ENCODE assay signal across 22 cellular contexts in the genomic region with DNA sequence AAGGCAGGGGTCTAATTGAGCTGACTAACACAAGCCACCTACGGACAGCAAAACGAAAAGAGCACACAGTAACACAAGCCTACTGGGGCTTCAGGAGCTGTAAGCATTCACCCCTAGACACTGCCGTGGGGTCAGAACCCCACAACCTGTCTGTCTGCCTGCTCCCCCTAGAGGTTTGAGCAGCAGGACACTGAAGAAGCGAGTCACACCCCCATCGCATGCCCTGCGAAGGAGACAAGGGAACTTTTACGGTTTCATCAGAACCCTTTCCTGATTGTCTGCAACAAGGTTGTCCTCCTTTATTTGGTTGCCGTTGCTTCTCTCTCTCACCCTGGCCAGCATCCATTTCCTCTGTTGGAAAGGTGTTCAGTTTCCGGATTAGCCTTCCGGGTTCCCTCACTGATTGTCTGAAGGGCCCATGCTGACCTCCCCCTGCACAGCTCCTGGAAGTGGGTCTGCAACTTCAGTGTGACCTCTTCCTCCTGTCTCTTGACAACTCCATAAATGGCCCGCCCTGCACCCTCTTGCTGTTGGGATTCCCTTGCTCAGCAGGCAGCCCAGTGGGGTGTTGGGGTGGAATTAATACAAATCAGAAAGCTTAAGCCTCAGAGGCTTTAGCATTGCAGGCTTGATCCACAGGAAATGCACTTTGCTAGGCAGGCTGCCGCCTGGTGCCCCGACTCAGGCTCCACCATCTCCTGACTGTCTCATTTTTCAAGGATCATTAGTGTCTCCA.
"Had no signal": no experiment of that assay in that cellular context is flagged by ENCODE, and none has a peak within 500 bp of the region (broad histone marks: within the 10 kb centered on the region; RNA-seq: fewer than 3 reads in every experiment).

No MANE protein-coding gene starts in this region.

- H3K4me3 ChIP-seq: coronary artery, left lung, lung, right atrium auricular region, upper lobe of right lung had no signal

- H3K27me3 ChIP-seq: left lung, right atrium auricular region, upper lobe of right lung had no signal

- H3K27ac Mint-ChIP-seq: activated B cell treated with CpG ODN at 0.5 μM for 24 hours; activated CD4-positive, alpha-beta T cell treated with anti-CD3 and anti-CD28 coated beads for 36 hours; activated naive CD8-positive, alpha-beta T cell treated with anti-CD3 and anti-CD28 coated beads for 36 hours; activated T-helper 2 cell treated with anti-CD3 and anti-CD28 coated beads, Interferon-gamma antibody, Interleukin-2, Interleukin-4, amounts not matched to agents 10 μg/mL and 5 μg/mL and 100 μg/mL, durations not matched to agents 14 hours and 24 hours and 36 hours; naive thymus-derived CD4-positive, alpha-beta T cell; progenitor cell of endocrine pancreas had no signal

- H3K4me3 Mint-ChIP-seq: activated B cell treated with CpG ODN at 0.5 μM for 24 hours; activated CD4-positive, alpha-beta T cell treated with anti-CD3 and anti-CD28 coated beads for 36 hours; activated naive CD8-positive, alpha-beta T cell treated with anti-CD3 and anti-CD28 coated beads for 36 hours; activated T-cell treated with anti-CD3 and anti-CD28 coated beads, Interleukin-2, amount 50 U/mL, for 4 hours; naive thymus-derived CD4-positive, alpha-beta T cell had no signal

- H3K27ac ChIP-seq: coronary artery, epithelial cell of prostate, left lung, right atrium auricular region, upper lobe of right lung had no signal

- H3K9me3 Mint-ChIP-seq: activated B cell treated with CpG ODN at 0.5 μM for 24 hours; activated naive CD8-positive, alpha-beta T cell treated with anti-CD3 and anti-CD28 coated beads for 36 hours; activated T-cell treated with anti-CD3 and anti-CD28 coated beads, Interleukin-2, amount 50 U/mL, for 4 hours; activated T-helper 2 cell treated with anti-CD3 and anti-CD28 coated beads, Interferon-gamma antibody, Interleukin-2, Interleukin-4, amounts not matched to agents 10 μg/mL and 5 μg/mL and 100 μg/mL, durations not matched to agents 14 hours and 24 hours and 36 hours had no signal

- H3K36me3 ChIP-seq: left lung, right atrium auricular region, upper lobe of right lung had no signal

- H3K4me1 ChIP-seq: left lung, right atrium auricular region, upper lobe of right lung had no signal

- FAIRE-seq: bronchial epithelial cell had no signal

- H3K4me1 Mint-ChIP-seq: activated B cell treated with CpG ODN at 0.5 μM for 24 hours; activated CD4-positive, alpha-beta T cell treated with anti-CD3 and anti-CD28 coated beads for 36 hours; activated naive CD8-positive, alpha-beta T cell treated with anti-CD3 and anti-CD28 coated beads for 36 hours; naive thymus-derived CD4-positive, alpha-beta T cell had no signal

- H3K36me3 Mint-ChIP-seq: activated naive CD8-positive, alpha-beta T cell treated with anti-CD3 and anti-CD28 coated beads for 36 hours; naive thymus-derived CD4-positive, alpha-beta T cell had no signal

- ATAC-seq: activated CD4-positive, alpha-beta T cell treated with anti-CD3 and anti-CD28 coated beads for 36 hours; activated T-cell treated with anti-CD3 and anti-CD28 coated beads, Interleukin-2, amount 50 U/mL, for 4 hours; left lung; naive thymus-derived CD4-positive, alpha-beta T cell; stimulated activated naive CD8-positive, alpha-beta T cell treated with anti-CD3 and anti-CD28 coated beads, Interleukin-15, Interleukin-2, amounts not matched to agents 100 U/mL and 50 U/mL, for 24 hours; upper lobe of right lung had no signal

- H3K9me3 ChIP-seq: left lung, right atrium auricular region, upper lobe of right lung had no signal

- DNase-seq: activated B cell treated with CpG ODN at 0.5 μM for 24 hours; activated CD4-positive, alpha-beta T cell treated with anti-CD3 and anti-CD28 coated beads for 36 hours; activated CD4-positive, alpha-beta T cell treated with anti-CD3 and anti-CD28 coated beads, Interleukin-2, amount 50 U/mL, for 48 hours; activated CD8-positive, alpha-beta memory T cell treated with anti-CD3 and anti-CD28 coated beads, Interleukin-2, amount 50 U/mL, for 48 hours; activated naive CD4-positive, alpha-beta T cell; activated naive CD8-positive, alpha-beta T cell treated with anti-CD3 and anti-CD28 coated beads for 36 hours; activated T-cell treated with anti-CD3 and anti-CD28 coated beads, Interleukin-2, amount 50 U/mL, for 4 hours; amniotic stem cell; cerebellar nuclear complex; left lung; naive thymus-derived CD4-positive, alpha-beta T cell; stimulated activated CD4-positive, alpha-beta T cell treated with anti-CD3 and anti-CD28 coated beads, Interleukin-4, amount 100 ng/mL, for 24 hours; stimulated activated naive CD8-positive, alpha-beta T cell treated with anti-CD3 and anti-CD28 coated beads, Interleukin-15, Interleukin-2, amounts not matched to agents 100 U/mL and 50 U/mL, for 24 hours; T-helper 9 cell; upper lobe of right lung had no signal
